ENCODE assay signal across 10 cellular contexts in the genomic region with DNA sequence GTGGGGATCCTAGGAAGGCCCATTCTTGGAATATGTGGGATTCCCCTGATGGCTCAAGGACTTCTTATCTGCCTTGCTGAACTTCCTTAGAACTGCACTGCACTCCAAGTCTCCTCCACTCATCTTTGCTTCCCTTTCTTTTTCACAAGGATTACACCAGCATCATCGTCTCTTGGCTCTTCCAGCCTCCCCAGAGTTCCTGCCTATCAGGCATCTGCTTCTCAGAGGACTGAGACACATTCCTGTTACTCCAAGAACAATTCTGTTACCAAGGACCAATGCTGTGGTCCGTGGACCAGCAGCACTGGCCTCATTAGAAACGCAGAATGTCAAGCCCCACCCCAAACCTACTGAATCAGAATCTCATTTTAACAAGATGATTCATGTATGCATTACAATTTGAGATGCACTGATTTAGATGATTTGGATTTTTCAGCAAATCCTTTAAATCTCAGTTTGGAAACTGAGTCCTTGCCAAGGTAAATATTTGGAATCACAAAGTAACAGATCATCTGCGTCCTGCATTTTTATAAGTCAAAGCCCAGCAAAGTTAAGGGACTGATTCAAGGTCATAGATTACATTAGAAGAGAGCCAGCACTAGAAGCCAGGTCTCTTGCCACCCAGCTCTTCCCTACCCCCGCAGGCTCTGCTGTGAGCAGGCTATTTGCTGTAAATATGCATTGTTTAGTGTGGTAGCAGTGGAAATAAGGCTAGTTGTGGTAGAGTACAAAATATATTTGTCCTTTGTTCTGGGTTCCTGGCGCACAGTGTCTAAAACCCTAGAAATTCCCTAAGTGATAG.
A peak's percentile ranks its signal among the peaks of the same experiment; 100 is the strongest.
DNase-seq lines count a peak whose midpoint lies in the region; ATAC-seq, FAIRE-seq and TF ChIP-seq lines count a peak whose summit lies in the region.
"Had no signal": no experiment of that assay in that cellular context is flagged by ENCODE, and none has a peak within 500 bp of the region (broad histone marks: within the 10 kb centered on the region; RNA-seq: fewer than 3 reads in every experiment).

No MANE protein-coding gene starts in this region.

- peaks cover 16% of the 10 kb centered on the region for H3K4me1 ChIP-seq in psoas muscle

- 42 to 51% (median 51%) methylated on average over 6 of the region's 6 CpGs for WGBS in psoas muscle, 3 donors

- ATAC-seq in psoas muscle (peak; percentile 71 to 79 (median 74)), GM19328 (IDR thresholded peaks at IDR 0.05; ENCODE audit: unreplicated experiment) (no peak)

- intact Hi-C loops in psoas muscle (cut with DNase I) = no loop called here

- peak; percentile 80 for DNase-seq in GM03348 (ENCODE audit: low spot score)
- DNase-seq in amniotic epithelial cell (ENCODE audit: low read depth) = peak; percentile 67
- peak; percentile 79 for DNase-seq in fibroblast of villous mesenchyme (ENCODE audit: low read depth)
- DNase-seq in psoas muscle = no peak
- DNase-seq in GM19239 (ENCODE audit: insufficient read length, low spot score) = no peak
- DNase-seq in urothelium cell line (ENCODE audit: low spot score) = no peak
- DNase-seq in stimulated activated CD4-positive, alpha-beta T cell treated with anti-CD3 and anti-CD28 coated beads, Interleukin-2, amount 100 ng/mL, for 24 hours = no peak
- DNase-seq: NCI-H1436 had no signal

- H3K9me3 ChIP-seq in psoas muscle = no peaks in the 10 kb centered on the region

- H3K36me3 ChIP-seq in psoas muscle (ENCODE audit: insufficient read depth in 1 of 2, low read depth in 1 of 2) = peaks cover 6 to 22% of the 10 kb centered on the region in 2 donors

- peak overlapping the region; percentile 54 for H3K27ac ChIP-seq in psoas muscle

- H3K27me3 ChIP-seq in psoas muscle (ENCODE audit: insufficient read depth in 3 of 3, low read length in 2 of 3) = no peaks in the 10 kb centered on the region

- H3K4me3 ChIP-seq in fibroblast of villous mesenchyme (ENCODE audit: low read depth, low read length) (no peak overlapping the region), psoas muscle (no peak overlapping the region)

- TF ChIP-seq CTCF in fibroblast of villous mesenchyme (IDR thresholded peaks at IDR 0.05; ENCODE audit: insufficient read depth, low read depth, low read length) (no peak), psoas muscle (IDR thresholded peaks at IDR 0.05) (no peak)

- FAIRE-seq in GM19239 (lab: Jason Lieb, UNC) = no peak
- no peak for FAIRE-seq in urothelium cell line (lab: Jason Lieb, UNC)
- FAIRE-seq: D721Med had no signal

Comparison
In these comparisons a context has a peak if more than half of its experiments do, and no peak if none do; other contexts are left out.
1. DNase-seq: peak in GM03348 (single experiment), amniotic epithelial cell (single experiment) and fibroblast of villous mesenchyme (single experiment); none in psoas muscle (0 of 2), GM19239 (single experiment), urothelium cell line (single experiment) and stimulated activated CD4-positive, alpha-beta T cell treated with anti-CD3 and anti-CD28 coated beads, Interleukin-2, amount 100 ng/mL, for 24 hours (0 of 2).